Comparison of ENCODE assay signal across 18 cellular contexts in the genomic region with DNA sequence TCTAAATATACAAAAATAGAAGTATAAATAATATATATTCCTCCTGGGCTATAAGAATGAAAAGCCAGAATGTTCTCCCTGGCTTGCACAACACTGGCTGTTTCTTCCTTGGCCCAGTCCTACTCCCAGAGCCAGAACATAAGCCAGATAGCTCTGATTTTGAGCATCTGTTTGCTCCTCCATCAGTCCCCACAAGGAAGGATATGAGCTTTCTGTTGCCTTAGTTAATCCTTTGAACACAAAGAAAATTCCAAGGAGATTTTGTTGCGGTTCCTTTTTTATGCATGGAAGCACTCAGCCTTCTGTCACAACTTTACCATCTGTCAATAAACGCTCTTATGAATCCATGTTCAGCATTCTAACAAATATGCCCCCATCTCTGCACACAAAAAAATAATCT.
DNase-seq lines count a peak whose midpoint lies in the region; ATAC-seq and FAIRE-seq lines count a peak whose summit lies in the region.
"Had no signal": no experiment of that assay in that cellular context is flagged by ENCODE, and none has a peak within 500 bp of the region (broad histone marks: within the 10 kb centered on the region; RNA-seq: fewer than 3 reads in every experiment).

No MANE protein-coding gene starts in this region.

- in situ Hi-C loops in HAP-1 (cut with MboI; ENCODE audit: low sequenced_read_pairs) (no loop called here), G401 (cut with HindIII; ENCODE audit: low sequenced_read_pairs) (no loop called here)

- no peaks in the 10 kb centered on the region for H3K27me3 ChIP-seq in HAP-1 (ENCODE audit: low read depth)

- H3K36me3 ChIP-seq in HAP-1 (replicated peaks): no peaks in the 10 kb centered on the region

- peak; percentile 29 to 90 for DNase-seq in HAP-1 (ENCODE audit: low spot score in 2 of 2)
- peak; percentile 72 for DNase-seq in NCI-H524 treated with DMSO at 0.1 percent for 48 hours (lab: John Stamatoyannopoulos, UW)
- DNase-seq in cerebellar cortex (ENCODE audit: low spot score): peak; percentile 1
- peak; percentile 38 for DNase-seq in retina
- no peak for DNase-seq in urothelium cell line (ENCODE audit: low spot score)
- DNase-seq in G401 (ENCODE audit: low spot score): no peak
- DNase-seq: Calu3; CD8-positive, alpha-beta memory T cell; DMS79; HCEC 1CT; IMR-90; MV-4-11; NCI-H1105 treated with DMSO at 0.1 percent for 48 hours; NCI-H2029 treated with DMSO at 0.1 percent for 48 hours; NCI-H446 treated with DMSO at 0.1 percent for 48 hours had no signal

- FAIRE-seq in urothelium cell line (lab: Jason Lieb, UNC): no peak
- FAIRE-seq: A204.1, RCC 7860 had no signal

- peaks cover 9% of the 10 kb centered on the region for H3K4me1 ChIP-seq in HAP-1

- H3K4me3 ChIP-seq in HAP-1: no peak overlapping the region

- no peak for ATAC-seq in HG02588 (IDR thresholded peaks at IDR 0.05; ENCODE audit: unreplicated experiment)

- no peaks in the 10 kb centered on the region; the same call in 1 of the 2 replicates for H3K9me3 ChIP-seq in HAP-1

Comparison
In these comparisons a context has a peak if more than half of its experiments do, and no peak if none do; other contexts are left out.
1. DNase-seq: peak in HAP-1 (2 of 2), NCI-H524 treated with DMSO at 0.1 percent for 48 hours (single experiment), cerebellar cortex (single experiment) and retina (single experiment); none in urothelium cell line (single experiment) and G401 (single experiment).